In genomic region chr1:204406621-204407020, GRCh38 we compare ENCODE assay signal across 8 cellular contexts. TPM values are rescaled to one million over a fixed set of nuclear protein-coding genes. Genes with fewer than 3 reads are reported as not detected.
A peak's percentile ranks its signal among the peaks of the same experiment; 100 is the strongest.
DNase-seq lines count a peak whose midpoint lies in the region; FAIRE-seq and TF ChIP-seq lines count a peak whose summit lies in the region.

No MANE protein-coding gene starts in this region.

- H4K20me1 ChIP-seq in BLaER1 (peaks cover 98% of the 10 kb centered on the region), neural progenitor cell (ENCODE audit: low read depth) (peaks cover 69% of the 10 kb centered on the region)

- H3K27ac Mint-ChIP-seq in neural progenitor cell, result no peak overlapping the region

- DNase-seq in MG63 (no peak), neural progenitor cell (ENCODE audit: low spot score) (no peak), RKO (ENCODE audit: low spot score) (no peak), nucleus accumbens (lab: John Stamatoyannopoulos, UW) (no peak), urothelium cell line (ENCODE audit: low spot score) (no peak), pons (ENCODE audit: low spot score) (no peak)
- no peak for DNase-seq in effector memory CD4-positive, alpha-beta T cell

- H3K4me3 Mint-ChIP-seq in neural progenitor cell, result peak overlapping the region; percentile 99

- H3K27ac ChIP-seq in BLaER1, result no peak overlapping the region
- peak overlapping the region; percentile 100 for H3K27ac ChIP-seq in effector memory CD4-positive, alpha-beta T cell (ENCODE audit: insufficient read depth, low read length, poor library complexity, severe bottlenecking)
- no peak overlapping the region for H3K27ac ChIP-seq in neural progenitor cell

- H3K4me2 ChIP-seq in BLaER1, result peak overlapping the region; percentile 92
- peak overlapping the region; percentile 93 for H3K4me2 ChIP-seq in neural progenitor cell

- H3K9ac ChIP-seq in BLaER1, result peak overlapping the region; percentile 17; the same call in 1 of the 2 replicates
- H3K9ac ChIP-seq in neural progenitor cell, result no peak overlapping the region

- H3K79me2 ChIP-seq in neural progenitor cell (ENCODE audit: low read depth), result peaks cover 82% of the 10 kb centered on the region

- H3K36me3 ChIP-seq in BLaER1 (peaks cover 40% of the 10 kb centered on the region), MG63 (peaks cover 93% of the 10 kb centered on the region), neural progenitor cell (peaks cover 4% of the 10 kb centered on the region)
- peaks cover 32% of the 10 kb centered on the region for H3K36me3 ChIP-seq in effector memory CD4-positive, alpha-beta T cell (ENCODE audit: control insufficient read depth, insufficient read depth, low read length)

- H3K4me1 ChIP-seq in BLaER1 (peaks cover 22% of the 10 kb centered on the region), neural progenitor cell (peaks cover 7% of the 10 kb centered on the region)
- H3K4me1 ChIP-seq in effector memory CD4-positive, alpha-beta T cell (ENCODE audit: control insufficient read depth, insufficient read depth, low read length, poor library complexity, severe bottlenecking), result no peaks in the 10 kb centered on the region

- H3K9me3 ChIP-seq in BLaER1 (no peaks in the 10 kb centered on the region), MG63 (no peaks in the 10 kb centered on the region), neural progenitor cell (ENCODE audit: low read depth) (no peaks in the 10 kb centered on the region)
- no peaks in the 10 kb centered on the region for H3K9me3 ChIP-seq in effector memory CD4-positive, alpha-beta T cell (ENCODE audit: control insufficient read depth, low read length)

- FAIRE-seq in urothelium cell line (lab: Jason Lieb, UNC), result no peak

- peaks cover 19% of the 10 kb centered on the region for H3K4me1 Mint-ChIP-seq in neural progenitor cell

- H3K4me3 ChIP-seq in BLaER1 (peak overlapping the region; percentile 88), MG63 (peak overlapping the region; percentile 91), neural progenitor cell (peak overlapping the region; percentile 96)
- peak overlapping the region; percentile 93 for H3K4me3 ChIP-seq in effector memory CD4-positive, alpha-beta T cell (ENCODE audit: insufficient read depth, low read depth, low read length, poor library complexity, severe bottlenecking)

- no peaks in the 10 kb centered on the region for H3K9me3 Mint-ChIP-seq in neural progenitor cell

- no peak for TF ChIP-seq CTCF in neural progenitor cell (IDR thresholded peaks at IDR 0.05)

- no peak overlapping the region for H2AFZ ChIP-seq in neural progenitor cell (replicated peaks)

- H3K36me3 Mint-ChIP-seq in neural progenitor cell, result peaks cover 14% of the 10 kb centered on the region

- H3F3A ChIP-seq in neural progenitor cell (ENCODE audit: low read depth), result peaks cover 10% of the 10 kb centered on the region

- peaks cover 2% of the 10 kb centered on the region for H3K27me3 Mint-ChIP-seq in neural progenitor cell (ENCODE audit: insufficient read depth, low read depth)

- H3K27me3 ChIP-seq in BLaER1 (no peaks in the 10 kb centered on the region), MG63 (no peaks in the 10 kb centered on the region), neural progenitor cell (no peaks in the 10 kb centered on the region)
- no peaks in the 10 kb centered on the region for H3K27me3 ChIP-seq in effector memory CD4-positive, alpha-beta T cell (replicated peaks; ENCODE audit: control insufficient read depth, insufficient read depth, low read length, poor library complexity, severe bottlenecking)

RNA-seq across cellular contexts. Expression of gene PPP1R15B, which starts 5.0 kb away (rescaled TPM):
- total RNA-seq in MG63 (2014; rRNA removed; shearing (Covaris generic); ENCODE audit: low replicate concordance), result 35.0 and 36.8 TPM in 2 replicates
- total RNA-seq in neural progenitor cell (ENCODE audit: low replicate concordance), result 25.0 and 32.7 TPM in 2 replicates

RNA-seq across cellular contexts. Expression of gene PLEKHA6, which starts 46.9 kb away (rescaled TPM):
- not detected in 2 replicates for total RNA-seq in MG63 (2014; rRNA removed; shearing (Covaris generic); ENCODE audit: low replicate concordance)
- 0.58 and 1.5 TPM in 2 replicates for total RNA-seq in neural progenitor cell (ENCODE audit: low replicate concordance)
